ENCODE assay signal across 8 cellular contexts in the genomic region with DNA sequence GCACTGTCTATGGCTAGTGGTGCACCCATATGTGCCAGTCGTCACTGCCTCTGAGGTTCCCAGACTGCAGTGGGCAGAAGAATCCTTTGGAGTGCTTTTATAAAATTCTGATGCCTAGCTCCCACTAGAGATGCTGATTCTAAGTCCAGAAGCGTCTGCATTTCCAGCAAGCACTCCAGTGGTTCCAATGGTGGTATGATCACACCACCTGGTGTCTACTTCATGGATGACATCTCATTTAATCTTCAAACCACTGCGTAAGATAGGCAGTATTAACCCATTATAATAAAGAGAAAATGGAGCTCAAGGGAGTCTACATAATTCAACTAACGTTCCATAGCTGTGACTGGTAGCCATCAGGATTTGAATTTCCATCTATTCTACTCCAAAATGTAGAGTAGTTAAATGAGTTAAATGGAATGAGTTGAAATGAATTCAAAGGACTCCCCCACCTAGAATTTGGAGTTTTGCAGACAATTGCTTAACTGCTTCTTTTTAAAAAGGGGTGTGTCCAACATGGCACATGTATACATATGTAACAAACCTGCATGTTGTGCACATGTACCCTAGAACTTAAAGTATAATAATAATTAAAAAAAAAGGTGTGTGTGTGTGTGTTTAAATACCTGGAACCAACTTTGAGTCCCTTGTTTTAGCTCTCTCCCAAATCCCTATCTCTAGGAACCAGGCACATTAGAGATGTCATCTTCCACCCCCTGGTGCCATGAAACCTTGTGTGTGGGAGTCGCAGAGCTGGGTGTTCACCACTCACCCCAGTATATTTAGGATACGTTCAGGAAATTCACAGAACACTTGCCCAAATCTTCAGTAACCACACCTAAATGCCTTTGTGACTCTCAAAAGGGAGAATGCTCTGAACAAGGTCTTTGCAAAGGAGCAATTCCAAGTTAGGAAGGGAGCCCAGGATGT. TPM values are rescaled to one million over a fixed set of nuclear protein-coding genes. Genes with fewer than 3 reads are reported as not detected.
DNase-seq lines count a peak whose midpoint lies in the region; ATAC-seq and TF ChIP-seq lines count a peak whose summit lies in the region.

No MANE protein-coding gene starts in this region.

- POLR2A ChIA-PET in T-cell (lab: Charles Lee) = interaction anchor here in 1 of 2 donors (0.6 kb wide), 1 partner anchor 577 kb away, joined by 3 read pairs; no protein-coding TSS in a partner anchor

- no peaks in the 10 kb centered on the region for H3K4me1 Mint-ChIP-seq in T-cell

- no peak overlapping the region for H3K4me3 Mint-ChIP-seq in T-cell

- peaks cover 4% of the 10 kb centered on the region for H3K36me3 Mint-ChIP-seq in T-cell

- CTCF ChIA-PET in T-cell (lab: Charles Lee) = interaction anchor here (0.5 to 3.6 kb wide), 27 partner anchors 9 to 377 kb away, joined by 3 to 41 read pairs (median 4); no protein-coding TSS in a partner anchor

- peaks cover 21 to 32% of the 10 kb centered on the region in 2 donors for H3K27me3 Mint-ChIP-seq in T-cell

- ATAC-seq in T-cell (replicated peaks in 1 of 4) (peak; percentile 52 to 81 (median 56)), GM18873 (IDR thresholded peaks at IDR 0.05; ENCODE audit: low FRiP score, unreplicated experiment) (no peak), GM21717 (IDR thresholded peaks at IDR 0.05; ENCODE audit: unreplicated experiment) (no peak)

- DNase-seq in stimulated activated CD4-positive, alpha-beta T cell treated with anti-CD3 and anti-CD28 coated beads, Interleukin-4, amount 100 ng/mL, for 24 hours = peak; percentile 14
- DNase-seq in stimulated activated CD4-positive, alpha-beta T cell treated with anti-CD3 and anti-CD28 coated beads, Interleukin-2, amount 100 ng/mL, for 48 hours = no peak
- DNase-seq in KG1 (lab: John Stamatoyannopoulos, UW) = peak; percentile 16
- DNase-seq in T-cell = peak in 10 of 34 experiments; percentile 1 to 24 (median 8)
- peak; percentile 70 to 86 for DNase-seq in foreskin fibroblast
- peak; percentile 44 for DNase-seq in skeletal muscle cell (ENCODE audit: low read depth)

- H3K4me3 ChIP-seq in foreskin fibroblast (ENCODE audit: low read depth in 1 of 2, low read length in 2 of 2) (no peak overlapping the region), skeletal muscle cell (ENCODE audit: low read depth, low read length) (no peak overlapping the region)

- TF ChIP-seq CTCF in foreskin fibroblast (IDR thresholded peaks at IDR 0.05; ENCODE audit: low read depth, low read length) = peak; percentile 48

- H3K27ac Mint-ChIP-seq in T-cell = no peak overlapping the region

- peaks cover 2 to 5% (median 3%) of the 10 kb centered on the region in 3 donors for H3K9me3 Mint-ChIP-seq in T-cell

RNA-seq across cellular contexts. Expression of gene LAMA3, which starts 14.1 kb away (rescaled TPM):
- under 1 TPM in 3 of 5 donors, not detected in 2; 0.20 to 0.44 (median 0.26) TPM for total RNA-seq in T-cell

RNA-seq across cellular contexts. Expression of gene ANKRD29, which starts 40.6 kb away (rescaled TPM):
- under 1 TPM in 4 of 5 donors, not detected in 1; 0.23 to 0.48 (median 0.32) TPM for total RNA-seq in T-cell

Comparison
In these comparisons a context has a peak if more than half of its experiments do, and no peak if none do; other contexts are left out.
1. DNase-seq: peak in stimulated activated CD4-positive, alpha-beta T cell treated with anti-CD3 and anti-CD28 coated beads, Interleukin-4, amount 100 ng/mL, for 24 hours (single experiment), KG1 (single experiment), foreskin fibroblast (2 of 2) and skeletal muscle cell (single experiment); none in stimulated activated CD4-positive, alpha-beta T cell treated with anti-CD3 and anti-CD28 coated beads, Interleukin-2, amount 100 ng/mL, for 48 hours (0 of 2).
2. ATAC-seq: peak in T-cell (4 of 4); none in GM18873 (single experiment) and GM21717 (single experiment).